ENCODE assay signal across 14 cellular contexts in genomic region chr21:35234725-35235124, GRCh38.
DNase-seq lines count a peak whose midpoint lies in the region; ATAC-seq and TF ChIP-seq lines count a peak whose summit lies in the region.
"Had no signal": no experiment of that assay in that cellular context is flagged by ENCODE, and none has a peak within 500 bp of the region (broad histone marks: within the 10 kb centered on the region; RNA-seq: fewer than 3 reads in every experiment).

No MANE protein-coding gene starts in this region.

- H3K4me3 ChIP-seq in SU-DHL-6 (ENCODE audit: insufficient read depth, low read length, poor library complexity, severe bottlenecking): peak overlapping the region; percentile 38
- no peak overlapping the region for H3K4me3 ChIP-seq in right atrium auricular region
- H3K4me3 ChIP-seq: body of pancreas, stomach had no signal

- peak overlapping the region; percentile 74 for H3K4me2 ChIP-seq in SU-DHL-6 (ENCODE audit: low read depth, low read length, poor library complexity, severe bottlenecking)

- no peak overlapping the region for H3K27ac Mint-ChIP-seq in naive B cell
- H3K27ac Mint-ChIP-seq: nephron had no signal

- no peaks in the 10 kb centered on the region for H3K9me2 ChIP-seq in SU-DHL-6 (replicated peaks; ENCODE audit: insufficient read depth, low read length)

- H3K9me3 ChIP-seq in SU-DHL-6 (ENCODE audit: insufficient read depth, low read length): peaks cover 20% of the 10 kb centered on the region; the same call in 1 of the 2 replicates
- H3K9me3 ChIP-seq in right atrium auricular region: no peaks in the 10 kb centered on the region

- H2AFZ ChIP-seq in SU-DHL-6 (ENCODE audit: low read depth, low read length, severe bottlenecking): no peak overlapping the region

- H3K4me1 Mint-ChIP-seq in naive B cell: peaks cover 14 to 23% (median 19%) of the 10 kb centered on the region in 3 donors

- peak overlapping the region in 5 of 8 donors; percentile 15 to 58 (median 41) for H3K4me3 Mint-ChIP-seq in naive B cell
- H3K4me3 Mint-ChIP-seq: nephron had no signal

- peaks cover 17% of the 10 kb centered on the region for H3F3A ChIP-seq in SU-DHL-6 (ENCODE audit: insufficient read depth)

- H3K27me3 ChIP-seq in SU-DHL-6 (ENCODE audit: low read length): no peaks in the 10 kb centered on the region
- no peaks in the 10 kb centered on the region for H3K27me3 ChIP-seq in right atrium auricular region
- H3K27me3 ChIP-seq: stomach had no signal

- peak overlapping the region; percentile 5; the same call in 1 of the 2 replicates for H3K9ac ChIP-seq in SU-DHL-6 (ENCODE audit: low read length)

- ATAC-seq in GM18867 (IDR thresholded peaks at IDR 0.05; ENCODE audit: unreplicated experiment): peak; percentile 70
- peak; percentile 65 for ATAC-seq in HG03378 (IDR thresholded peaks at IDR 0.05; ENCODE audit: unreplicated experiment)
- peak; percentile 67 to 78 for ATAC-seq in naive B cell (ENCODE audit: low read depth in 2 of 2)
- ATAC-seq in GM18909 (IDR thresholded peaks at IDR 0.05; ENCODE audit: poor library complexity, unreplicated experiment): no peak
- ATAC-seq: body of pancreas had no signal

- no peaks in the 10 kb centered on the region for H3K79me2 ChIP-seq in SU-DHL-6 (ENCODE audit: insufficient read depth, low read length)

- H3K9me3 Mint-ChIP-seq in naive B cell: peaks cover 11 to 36% (median 23%) of the 10 kb centered on the region in 7 donors

- H3K4me1 ChIP-seq in right atrium auricular region: no peaks in the 10 kb centered on the region
- H3K4me1 ChIP-seq: body of pancreas had no signal

- peaks cover 20 to 31% (median 30%) of the 10 kb centered on the region in 3 donors for H3K27me3 Mint-ChIP-seq in naive B cell

- DNase-seq in naive B cell (peak; percentile 16), right atrium auricular region (ENCODE audit: low spot score) (no peak), iPS-NIHi11 (ENCODE audit: low spot score) (no peak), cerebellum (ENCODE audit: low spot score) (no peak)
- DNase-seq: activated CD4-positive, alpha-beta T cell treated with anti-CD3 and anti-CD28 coated beads for 48 hours; body of pancreas; erythroblast; Right ventricle myocardium superior; stomach had no signal

- H3K36me3 ChIP-seq in SU-DHL-6 (ENCODE audit: low read length) (peaks cover 11% of the 10 kb centered on the region; the same call in 1 of the 2 replicates), right atrium auricular region (no peaks in the 10 kb centered on the region)
- H3K36me3 ChIP-seq: stomach had no signal

- TF ChIP-seq CTCF in SU-DHL-6 (IDR thresholded peaks at IDR 0.05; ENCODE audit: insufficient read depth, low read length, poor library complexity, severe bottlenecking) (no peak), right atrium auricular region (IDR thresholded peaks at IDR 0.05) (no peak)

- H3K27ac ChIP-seq in SU-DHL-6 (ENCODE audit: low read depth, low read length) (peak overlapping the region; percentile 76), right atrium auricular region (no peak overlapping the region)
- H3K27ac ChIP-seq: body of pancreas, stomach had no signal

- H3K36me3 Mint-ChIP-seq in naive B cell: peaks cover 11 to 16% of the 10 kb centered on the region in 2 donors

- H4K20me1 ChIP-seq in SU-DHL-6 (ENCODE audit: low read depth, low read length): no peaks in the 10 kb centered on the region
